Comparison of ENCODE assay signal across 1 cellular context in genomic region chr19:7830823-7831222, GRCh38.
TF ChIP-seq lines count a peak whose summit lies in the region.

No MANE protein-coding gene starts in this region.

TF ChIP-seq in H1, 55 proteins besides CTCF, POLR2A, EP300 and RAD21:
- TF ChIP-seq RBBP5 (IDR thresholded peaks at IDR 0.05; ENCODE audit: borderline replicate concordance, low read depth, low read length) (no peak), ASH2L (IDR thresholded peaks at IDR 0.05; ENCODE audit: low read length) (no peak), PHF8 (conservative IDR thresholded peaks at IDR 0.05; ENCODE audit: low read depth, low read length) (no peak), CHD1 (IDR thresholded peaks at IDR 0.05; ENCODE audit: low read depth, low read length) (no peak), TBP (IDR thresholded peaks at IDR 0.05; ENCODE audit: low read depth, low read length) (no peak), SIN3A (conservative IDR thresholded peaks at IDR 0.05 in 1 of 2, IDR thresholded peaks at IDR 0.05 in 1 of 2; ENCODE audit: low read depth in 1 of 2, low read length in 2 of 2) (no peak), FOSL1 (IDR thresholded peaks at IDR 0.05; ENCODE audit: insufficient read depth, low read depth, low read length) (no peak), MAFK (IDR thresholded peaks at IDR 0.05; ENCODE audit: low read depth, low read length) (no peak), BRCA1 (IDR thresholded peaks at IDR 0.05; ENCODE audit: low read depth, low read length) (no peak), BACH1 (IDR thresholded peaks at IDR 0.05; ENCODE audit: low read length) (no peak), SP2 (IDR thresholded peaks at IDR 0.05; ENCODE audit: low read length) (no peak), SUZ12 (IDR thresholded peaks at IDR 0.05; ENCODE audit: low read length) (no peak), GABPA (IDR thresholded peaks at IDR 0.05; ENCODE audit: borderline replicate concordance, insufficient read depth, low read length) (no peak), CBX5 (IDR thresholded peaks at IDR 0.05; ENCODE audit: low read depth, low read length) (no peak), EZH2 (IDR thresholded peaks at IDR 0.05; ENCODE audit: low read depth, low read length, severe bottlenecking) (no peak), POU5F1 (IDR thresholded peaks at IDR 0.05; ENCODE audit: low read depth, low read length) (no peak), SIX5 (IDR thresholded peaks at IDR 0.05; ENCODE audit: low read depth, low read length) (no peak), TCF12 (IDR thresholded peaks at IDR 0.05; ENCODE audit: low read depth, low read length) (no peak), SP4 (IDR thresholded peaks at IDR 0.05; ENCODE audit: low read length) (no peak), SIRT6 (IDR thresholded peaks at IDR 0.05; ENCODE audit: low read length) (no peak)
